Comparison of ENCODE assay signal across 16 cellular contexts in genomic region chr1:48242126-48242736, GRCh38. TPM values are rescaled to one million over a fixed set of nuclear protein-coding genes. Genes with fewer than 3 reads are reported as not detected.
"Had no signal": no experiment of that assay in that cellular context is flagged by ENCODE, and none has a peak within 500 bp of the region (broad histone marks: within the 10 kb centered on the region; RNA-seq: fewer than 3 reads in every experiment).

No MANE protein-coding gene starts in this region.

- DNase-seq: activated CD4-positive, alpha-beta T cell treated with anti-CD3 and anti-CD28 coated beads for 1 hour; activated CD8-positive, alpha-beta memory T cell treated with anti-CD3 and anti-CD28 coated beads for 24 hours; activated CD8-positive, alpha-beta memory T cell treated with anti-CD3 and anti-CD28 coated beads, Interleukin-2, amount 50 U/mL, for 48 hours; activated effector memory CD4-positive, alpha-beta T cell treated with anti-CD3 and anti-CD28 coated beads, Interleukin-2, amount 50 U/mL, for 16 hours; activated naive CD4-positive, alpha-beta T cell treated with anti-CD3 and anti-CD28 coated beads, Interleukin-2, amount 50 U/mL, for 16 hours; activated T-cell treated with anti-CD3 and anti-CD28 coated beads, Interleukin-2, amount 50 U/mL, for 72 hours; cerebellar nuclear complex; cortex of kidney; glutamatergic neuron; hippocampal formation; left cardiac atrium; spleen; stimulated activated naive CD4-positive, alpha-beta T cell; upper lobe of right lung had no signal

- H3K27ac ChIP-seq: ascending aorta, parathyroid adenoma, upper lobe of right lung had no signal

- H3K4me1 ChIP-seq: ascending aorta, parathyroid adenoma, upper lobe of right lung had no signal

- ATAC-seq: activated T-cell treated with anti-CD3 and anti-CD28 coated beads, Interleukin-2, amount 50 U/mL, for 72 hours; left cardiac atrium; upper lobe of right lung had no signal

- H3K36me3 ChIP-seq: ascending aorta, spleen, upper lobe of right lung had no signal

- H3K27me3 ChIP-seq: ascending aorta, spleen, upper lobe of right lung had no signal

- H3K4me3 ChIP-seq: ascending aorta, spleen, upper lobe of right lung had no signal

- H3K9me3 ChIP-seq: ascending aorta, spleen, upper lobe of right lung had no signal

RNA-seq across cellular contexts. Expression of gene SLC5A9, which starts 19.7 kb away (rescaled TPM):
- total RNA-seq: activated T-cell treated with anti-CD3 and anti-CD28 coated beads, Interleukin-2, amount 50 U/mL, for 72 hours had no signal
